ENCODE assay signal across 11 cellular contexts in the genomic region with DNA sequence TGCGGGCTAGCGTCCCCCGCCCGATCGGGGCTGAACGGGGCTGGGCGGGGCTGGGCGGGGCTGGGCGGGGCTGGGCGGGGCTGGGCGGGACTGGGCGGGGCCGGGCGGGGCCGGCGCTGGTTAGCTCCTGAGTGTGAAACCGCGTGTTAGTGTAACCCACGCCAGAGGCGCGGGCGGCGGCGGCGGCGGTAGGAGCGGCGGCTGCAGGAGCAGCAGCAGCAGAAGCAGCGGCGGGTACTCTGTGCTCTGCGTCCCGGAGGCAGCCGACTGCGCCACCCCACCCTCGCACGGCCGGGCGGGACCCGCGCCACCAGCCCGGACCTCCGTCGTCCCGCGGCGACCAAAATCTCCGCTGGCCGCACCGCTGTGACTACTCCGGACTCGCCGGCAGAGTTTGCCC.
DNase-seq lines count a peak whose midpoint lies in the region; ATAC-seq, FAIRE-seq and TF ChIP-seq lines count a peak whose summit lies in the region.
"Had no signal": no experiment of that assay in that cellular context is flagged by ENCODE, and none has a peak within 500 bp of the region (broad histone marks: within the 10 kb centered on the region; RNA-seq: fewer than 3 reads in every experiment).

No MANE protein-coding gene starts in this region.

- no peaks in the 10 kb centered on the region for H3K9me2 ChIP-seq in neural cell (ENCODE audit: insufficient read depth, low read length)

- no peak for TF ChIP-seq POLR2A in lower leg skin (IDR thresholded peaks at IDR 0.05)

- TF ChIP-seq CTCF in left ventricle myocardium inferior (IDR thresholded peaks at IDR 0.05; ENCODE audit: borderline replicate concordance) (no peak), astrocyte (IDR thresholded peaks at IDR 0.05; ENCODE audit: insufficient read depth, low read depth, low read length) (no peak), neural cell (IDR thresholded peaks at IDR 0.05; ENCODE audit: poor library complexity, severe bottlenecking) (no peak), lower leg skin (IDR thresholded peaks at IDR 0.05) (no peak)

- DNase-seq in left ventricle myocardium inferior (no peak), Right ventricle myocardium superior (no peak), astrocyte (ENCODE audit: low read depth) (no peak), lower leg skin (ENCODE audit: low spot score in 2 of 2) (no peak), cerebellum (ENCODE audit: low spot score) (no peak), foreskin melanocyte (no peak)
- DNase-seq: hypothalamus, NCI-H187 treated with DMSO at 0.1 percent for 48 hours had no signal

- no peak overlapping the region for H3K27ac ChIP-seq in left ventricle myocardium inferior (replicated peaks)
- H3K27ac ChIP-seq in astrocyte (ENCODE audit: low read depth, low read length), result no peak overlapping the region
- no peak overlapping the region for H3K27ac ChIP-seq in neural cell (ENCODE audit: low read length)
- H3K27ac ChIP-seq: BLaER1 had no signal

- no peak for FAIRE-seq in astrocyte (lab: Jason Lieb, UNC)

- H3K9me3 Mint-ChIP-seq in astrocyte (ENCODE audit: unreplicated experiment), result no peaks in the 10 kb centered on the region

- no peaks in the 10 kb centered on the region for H3F3A ChIP-seq in neural cell (ENCODE audit: insufficient read depth, low read length, poor library complexity, severe bottlenecking)

- peaks cover 6% of the 10 kb centered on the region for H3K27me3 Mint-ChIP-seq in astrocyte (ENCODE audit: low read depth, unreplicated experiment)

- H3K4me2 ChIP-seq in astrocyte (ENCODE audit: low read length), result no peak overlapping the region
- H3K4me2 ChIP-seq in neural cell (ENCODE audit: low read length), result no peak overlapping the region
- H3K4me2 ChIP-seq: BLaER1 had no signal

- no peak for ATAC-seq in Right ventricle myocardium superior (ENCODE audit: poor library complexity)
- no peak for ATAC-seq in HG02610 (IDR thresholded peaks at IDR 0.05; ENCODE audit: unreplicated experiment)

- H3K9ac ChIP-seq in astrocyte (ENCODE audit: low read length) (no peak overlapping the region), neural cell (ENCODE audit: low read length) (no peak overlapping the region)
- H3K9ac ChIP-seq: BLaER1 had no signal

- H3K27me3 ChIP-seq in left ventricle myocardium inferior (ENCODE audit: low read depth) (peaks cover 54% of the 10 kb centered on the region), astrocyte (ENCODE audit: insufficient read depth, low read length) (peaks cover 5% of the 10 kb centered on the region), neural cell (ENCODE audit: insufficient read depth, low read depth, low read length) (no peaks in the 10 kb centered on the region)

- H3K9me3 ChIP-seq in left ventricle myocardium inferior (replicated peaks) (peaks cover 7% of the 10 kb centered on the region), astrocyte (ENCODE audit: insufficient read depth, low read depth, low read length) (no peaks in the 10 kb centered on the region), neural cell (ENCODE audit: low read length) (no peaks in the 10 kb centered on the region)

- intact Hi-C loops in left ventricle myocardium inferior (cut with micrococcal nuclease) (no loop called here), Right ventricle myocardium superior (cut with DNase I) (no loop called here), lower leg skin (cut with DNase I; ENCODE audit: low total_unique reads) (no loop called here)

- H3K4me1 ChIP-seq in left ventricle myocardium inferior (no peaks in the 10 kb centered on the region), astrocyte (ENCODE audit: insufficient read depth, low read length) (no peaks in the 10 kb centered on the region)
- H3K4me1 ChIP-seq: BLaER1 had no signal

- H2AFZ ChIP-seq in astrocyte (ENCODE audit: low read depth, low read length), result no peak overlapping the region
- no peak overlapping the region for H2AFZ ChIP-seq in neural cell (ENCODE audit: low read depth, low read length)

- no peaks in the 10 kb centered on the region for H3K79me2 ChIP-seq in astrocyte (ENCODE audit: insufficient read depth, low read length)
- no peaks in the 10 kb centered on the region for H3K79me2 ChIP-seq in neural cell (replicated peaks; ENCODE audit: insufficient read depth, low read length)

- no peaks in the 10 kb centered on the region for H3K4me1 Mint-ChIP-seq in astrocyte (ENCODE audit: low read depth, unreplicated experiment)

- no peak for TF ChIP-seq EP300 in neural cell (conservative IDR thresholded peaks at IDR 0.05; ENCODE audit: poor library complexity, severe bottlenecking)

- H3K4me3 ChIP-seq in left ventricle myocardium inferior, result peak overlapping the region; percentile 51
- no peak overlapping the region for H3K4me3 ChIP-seq in astrocyte (ENCODE audit: insufficient read depth, low read depth, low read length)
- peak overlapping the region; percentile 61 for H3K4me3 ChIP-seq in neural cell (ENCODE audit: low read length)
- no peak overlapping the region for H3K4me3 ChIP-seq in lower leg skin (ENCODE audit: low read depth, poor library complexity, severe bottlenecking)
- H3K4me3 ChIP-seq: BLaER1 had no signal

- H3K36me3 ChIP-seq in left ventricle myocardium inferior (no peaks in the 10 kb centered on the region), astrocyte (ENCODE audit: insufficient read depth, low read length) (no peaks in the 10 kb centered on the region), neural cell (ENCODE audit: insufficient read depth, low read length) (no peaks in the 10 kb centered on the region)
- H3K36me3 ChIP-seq: BLaER1 had no signal

- H3K36me3 Mint-ChIP-seq in astrocyte (ENCODE audit: low read depth, unreplicated experiment), result no peaks in the 10 kb centered on the region

- TF ChIP-seq RAD21 in neural cell (conservative IDR thresholded peaks at IDR 0.05), result no peak

- peak overlapping the region; percentile 85 for H3K4me3 Mint-ChIP-seq in astrocyte (ENCODE audit: unreplicated experiment)

- no peaks in the 10 kb centered on the region for H4K20me1 ChIP-seq in astrocyte (ENCODE audit: insufficient read depth, low read length)
- H4K20me1 ChIP-seq in neural cell (ENCODE audit: insufficient read depth), result no peaks in the 10 kb centered on the region
- H4K20me1 ChIP-seq: BLaER1 had no signal

- no peak overlapping the region for H3K27ac Mint-ChIP-seq in astrocyte (ENCODE audit: unreplicated experiment)

- 0 to 39% methylated on average over 1 to 47 of the region's 52 CpGs for WGBS in lower leg skin, 2 donors

TF ChIP-seq in neural cell, 6 proteins besides CTCF, POLR2A, EP300 and RAD21:
- TF ChIP-seq TAF1 (IDR thresholded peaks at IDR 0.05; ENCODE audit: low read depth) (no peak), POLR2AphosphoS5 (IDR thresholded peaks at IDR 0.05) (no peak), SMC3 (conservative IDR thresholded peaks at IDR 0.05; ENCODE audit: poor library complexity) (no peak), MXI1 (conservative IDR thresholded peaks at IDR 0.05; ENCODE audit: poor library complexity, severe bottlenecking) (no peak), EZH2 (IDR thresholded peaks at IDR 0.05; ENCODE audit: borderline replicate concordance, insufficient read depth, low read length, poor library complexity, severe bottlenecking) (no peak)
- TF ChIP-seq, protein P1, sequence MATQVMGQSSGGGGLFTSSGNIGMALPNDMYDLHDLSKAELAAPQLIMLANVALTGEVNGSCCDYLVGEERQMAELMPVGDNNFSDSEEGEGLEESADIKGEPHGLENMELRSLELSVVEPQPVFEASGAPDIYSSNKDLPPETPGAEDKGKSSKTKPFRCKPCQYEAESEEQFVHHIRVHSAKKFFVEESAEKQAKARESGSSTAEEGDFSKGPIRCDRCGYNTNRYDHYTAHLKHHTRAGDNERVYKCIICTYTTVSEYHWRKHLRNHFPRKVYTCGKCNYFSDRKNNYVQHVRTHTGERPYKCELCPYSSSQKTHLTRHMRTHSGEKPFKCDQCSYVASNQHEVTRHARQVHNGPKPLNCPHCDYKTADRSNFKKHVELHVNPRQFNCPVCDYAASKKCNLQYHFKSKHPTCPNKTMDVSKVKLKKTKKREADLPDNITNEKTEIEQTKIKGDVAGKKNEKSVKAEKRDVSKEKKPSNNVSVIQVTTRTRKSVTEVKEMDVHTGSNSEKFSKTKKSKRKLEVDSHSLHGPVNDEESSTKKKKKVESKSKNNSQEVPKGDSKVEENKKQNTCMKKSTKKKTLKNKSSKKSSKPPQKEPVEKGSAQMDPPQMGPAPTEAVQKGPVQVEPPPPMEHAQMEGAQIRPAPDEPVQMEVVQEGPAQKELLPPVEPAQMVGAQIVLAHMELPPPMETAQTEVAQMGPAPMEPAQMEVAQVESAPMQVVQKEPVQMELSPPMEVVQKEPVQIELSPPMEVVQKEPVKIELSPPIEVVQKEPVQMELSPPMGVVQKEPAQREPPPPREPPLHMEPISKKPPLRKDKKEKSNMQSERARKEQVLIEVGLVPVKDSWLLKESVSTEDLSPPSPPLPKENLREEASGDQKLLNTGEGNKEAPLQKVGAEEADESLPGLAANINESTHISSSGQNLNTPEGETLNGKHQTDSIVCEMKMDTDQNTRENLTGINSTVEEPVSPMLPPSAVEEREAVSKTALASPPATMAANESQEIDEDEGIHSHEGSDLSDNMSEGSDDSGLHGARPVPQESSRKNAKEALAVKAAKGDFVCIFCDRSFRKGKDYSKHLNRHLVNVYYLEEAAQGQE (IDR thresholded peaks at IDR 0.05; ENCODE audit: borderline replicate concordance), result no peak

Comparison
In these comparisons a context has a peak if more than half of its experiments do, and no peak if none do; other contexts are left out.
1. H3K4me3 ChIP-seq: peak in left ventricle myocardium inferior (single experiment) and neural cell (single experiment); none in astrocyte (single experiment) and lower leg skin (single experiment).